Comparison of ENCODE assay signal across 1 cellular context in genomic region chr17:37729905-37730304, GRCh38.
TF ChIP-seq lines count a peak whose summit lies in the region.

No MANE protein-coding gene starts in this region.

TF ChIP-seq in IMR-90, 13 proteins besides CTCF, POLR2A, EP300 and RAD21:
- TF ChIP-seq MXI1 (IDR thresholded peaks at IDR 0.05; ENCODE audit: borderline replicate concordance, low read depth, low read length) (no peak), MAZ (IDR thresholded peaks at IDR 0.05; ENCODE audit: borderline replicate concordance, low read depth, low read length) (no peak), NFE2L2 (IDR thresholded peaks at IDR 0.05; ENCODE audit: low read depth, low read length) (no peak), CEBPB (IDR thresholded peaks at IDR 0.05; ENCODE audit: low read depth, low read length) (no peak), RFX5 (IDR thresholded peaks at IDR 0.05; ENCODE audit: low read depth, low read length) (no peak), BHLHE40 (IDR thresholded peaks at IDR 0.05; ENCODE audit: low read depth, low read length) (no peak), RCOR1 (IDR thresholded peaks at IDR 0.05; ENCODE audit: insufficient replicate concordance, low read length) (no peak), ELK1 (IDR thresholded peaks at IDR 0.05; ENCODE audit: borderline replicate concordance, low read depth, low read length) (no peak), CHD1 (IDR thresholded peaks at IDR 0.05; ENCODE audit: low read depth, low read length) (no peak), SMC3 (IDR thresholded peaks at IDR 0.05; ENCODE audit: low read depth, low read length) (no peak), FOS (IDR thresholded peaks at IDR 0.05; ENCODE audit: low read depth, low read length) (no peak), MAFK (IDR thresholded peaks at IDR 0.05; ENCODE audit: low read depth, low read length) (no peak)
- TF ChIP-seq, protein P1, sequence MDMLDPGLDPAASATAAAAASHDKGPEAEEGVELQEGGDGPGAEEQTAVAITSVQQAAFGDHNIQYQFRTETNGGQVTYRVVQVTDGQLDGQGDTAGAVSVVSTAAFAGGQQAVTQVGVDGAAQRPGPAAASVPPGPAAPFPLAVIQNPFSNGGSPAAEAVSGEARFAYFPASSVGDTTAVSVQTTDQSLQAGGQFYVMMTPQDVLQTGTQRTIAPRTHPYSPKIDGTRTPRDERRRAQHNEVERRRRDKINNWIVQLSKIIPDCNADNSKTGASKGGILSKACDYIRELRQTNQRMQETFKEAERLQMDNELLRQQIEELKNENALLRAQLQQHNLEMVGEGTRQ (IDR thresholded peaks at IDR 0.05; ENCODE audit: low read depth, low read length), result no peak
